In the genomic region with DNA sequence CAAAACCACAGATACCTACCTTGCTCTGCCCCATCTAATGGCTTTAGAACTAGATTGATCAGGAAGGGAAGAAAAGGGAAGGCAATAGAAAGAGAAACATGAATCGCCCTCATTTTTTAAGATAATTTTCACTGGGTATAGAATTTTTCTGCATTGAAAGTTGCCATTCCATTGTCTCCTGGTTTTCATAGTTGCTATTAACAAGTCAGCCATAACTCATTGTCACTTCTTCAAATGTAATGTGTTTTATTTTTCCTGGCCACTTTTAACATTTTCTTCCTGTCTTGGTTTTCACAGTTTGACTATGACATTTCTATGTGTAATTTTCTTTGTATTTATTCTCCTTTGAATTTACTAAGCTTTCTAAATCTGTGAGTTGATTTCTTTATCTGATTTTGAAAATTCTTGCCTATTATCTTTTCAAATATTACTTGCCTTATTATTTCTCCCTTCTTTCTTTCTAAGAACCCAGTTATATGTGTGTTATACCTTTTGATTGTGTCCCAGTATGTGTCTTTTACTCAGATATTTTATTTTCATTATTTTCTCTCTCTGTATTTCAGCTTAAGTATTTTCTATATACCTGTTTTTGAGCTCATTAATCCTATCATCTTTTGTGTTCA, we compare ENCODE assay signal across 1 cellular context.
TF ChIP-seq lines count a peak whose summit lies in the region.

No MANE protein-coding gene starts in this region.

TF ChIP-seq in K562, 482 proteins besides CTCF, POLR2A, EP300 and RAD21 (continued from another document):
- TF ChIP-seq, protein P1, sequence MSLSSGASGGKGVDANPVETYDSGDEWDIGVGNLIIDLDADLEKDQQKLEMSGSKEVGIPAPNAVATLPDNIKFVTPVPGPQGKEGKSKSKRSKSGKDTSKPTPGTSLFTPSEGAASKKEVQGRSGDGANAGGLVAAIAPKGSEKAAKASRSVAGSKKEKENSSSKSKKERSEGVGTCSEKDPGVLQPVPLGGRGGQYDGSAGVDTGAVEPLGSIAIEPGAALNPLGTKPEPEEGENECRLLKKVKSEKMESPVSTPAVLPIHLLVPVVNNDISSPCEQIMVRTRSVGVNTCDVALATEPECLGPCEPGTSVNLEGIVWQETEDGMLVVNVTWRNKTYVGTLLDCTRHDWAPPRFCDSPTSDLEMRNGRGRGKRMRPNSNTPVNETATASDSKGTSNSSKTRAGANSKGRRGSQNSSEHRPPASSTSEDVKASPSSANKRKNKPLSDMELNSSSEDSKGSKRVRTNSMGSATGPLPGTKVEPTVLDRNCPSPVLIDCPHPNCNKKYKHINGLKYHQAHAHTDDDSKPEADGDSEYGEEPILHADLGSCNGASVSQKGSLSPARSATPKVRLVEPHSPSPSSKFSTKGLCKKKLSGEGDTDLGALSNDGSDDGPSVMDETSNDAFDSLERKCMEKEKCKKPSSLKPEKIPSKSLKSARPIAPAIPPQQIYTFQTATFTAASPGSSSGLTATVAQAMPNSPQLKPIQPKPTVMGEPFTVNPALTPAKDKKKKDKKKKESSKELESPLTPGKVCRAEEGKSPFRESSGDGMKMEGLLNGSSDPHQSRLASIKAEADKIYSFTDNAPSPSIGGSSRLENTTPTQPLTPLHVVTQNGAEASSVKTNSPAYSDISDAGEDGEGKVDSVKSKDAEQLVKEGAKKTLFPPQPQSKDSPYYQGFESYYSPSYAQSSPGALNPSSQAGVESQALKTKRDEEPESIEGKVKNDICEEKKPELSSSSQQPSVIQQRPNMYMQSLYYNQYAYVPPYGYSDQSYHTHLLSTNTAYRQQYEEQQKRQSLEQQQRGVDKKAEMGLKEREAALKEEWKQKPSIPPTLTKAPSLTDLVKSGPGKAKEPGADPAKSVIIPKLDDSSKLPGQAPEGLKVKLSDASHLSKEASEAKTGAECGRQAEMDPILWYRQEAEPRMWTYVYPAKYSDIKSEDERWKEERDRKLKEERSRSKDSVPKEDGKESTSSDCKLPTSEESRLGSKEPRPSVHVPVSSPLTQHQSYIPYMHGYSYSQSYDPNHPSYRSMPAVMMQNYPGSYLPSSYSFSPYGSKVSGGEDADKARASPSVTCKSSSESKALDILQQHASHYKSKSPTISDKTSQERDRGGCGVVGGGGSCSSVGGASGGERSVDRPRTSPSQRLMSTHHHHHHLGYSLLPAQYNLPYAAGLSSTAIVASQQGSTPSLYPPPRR (CRISPR knock-in tag; IDR thresholded peaks at IDR 0.05; ENCODE audit: borderline replicate concordance): no peak
- TF ChIP-seq ZNF644 (tag; IDR thresholded peaks at IDR 0.05; ENCODE audit: low read depth) (no peak), TRIM24 (IDR thresholded peaks at IDR 0.05) (0 out of 4 replicates have a peak, but pooled peaks of 1 of the 2 experiments have one; percentile 20)
- TF ChIP-seq, protein P2, sequence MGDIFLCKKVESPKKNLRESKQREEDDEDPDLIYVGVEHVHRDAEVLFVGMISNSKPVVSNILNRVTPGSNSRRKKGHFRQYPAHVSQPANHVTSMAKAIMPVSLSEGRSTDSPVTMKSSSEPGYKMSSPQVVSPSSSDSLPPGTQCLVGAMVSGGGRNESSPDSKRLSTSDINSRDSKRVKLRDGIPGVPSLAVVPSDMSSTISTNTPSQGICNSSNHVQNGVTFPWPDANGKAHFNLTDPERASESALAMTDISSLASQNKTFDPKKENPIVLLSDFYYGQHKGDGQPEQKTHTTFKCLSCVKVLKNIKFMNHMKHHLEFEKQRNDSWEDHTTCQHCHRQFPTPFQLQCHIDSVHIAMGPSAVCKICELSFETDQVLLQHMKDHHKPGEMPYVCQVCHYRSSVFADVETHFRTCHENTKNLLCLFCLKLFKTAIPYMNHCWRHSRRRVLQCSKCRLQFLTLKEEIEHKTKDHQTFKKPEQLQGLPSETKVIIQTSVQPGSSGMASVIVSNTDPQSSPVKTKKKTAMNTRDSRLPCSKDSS (IDR thresholded peaks at IDR 0.05; ENCODE audit: low read depth, partially characterized antibody): peak; percentile 50
TF ChIP-seq in K562: peak in this region for 5.
